ENCODE assay signal across 32 cellular contexts in the genomic region with DNA sequence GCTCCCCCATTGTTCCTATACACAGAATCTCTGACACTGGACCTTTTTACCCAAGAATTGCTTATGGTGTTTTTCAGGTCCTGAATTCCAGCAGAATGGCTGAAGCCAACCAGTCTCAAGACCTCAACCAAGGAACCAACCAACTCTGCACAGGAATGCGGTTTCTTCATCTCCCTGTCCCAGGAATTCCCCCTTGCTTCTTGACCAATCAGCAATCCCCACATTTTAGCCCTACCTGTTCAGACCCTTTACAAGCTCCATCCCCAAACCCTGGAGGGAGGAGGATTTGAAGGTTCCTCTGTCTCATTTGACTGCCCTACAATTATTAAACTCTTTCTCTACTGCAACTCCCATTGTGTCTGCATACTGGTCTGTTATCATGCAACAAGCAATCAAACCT.
"Had no signal": no experiment of that assay in that cellular context is flagged by ENCODE, and none has a peak within 500 bp of the region (broad histone marks: within the 10 kb centered on the region; RNA-seq: fewer than 3 reads in every experiment).

No MANE protein-coding gene starts in this region.

- H3K27me3 Mint-ChIP-seq: activated B cell treated with CpG ODN at 0.5 μM for 24 hours; activated CD8-positive, alpha-beta T cell treated with anti-CD3 and anti-CD28 coated beads for 36 hours; activated naive CD8-positive, alpha-beta T cell; activated T-helper 17 cell treated with anti-CD3 and anti-CD28 coated beads, Interleukin-2, amount 50 U/mL, for 72 hours; central memory CD8-positive, alpha-beta T cell; dendritic cell treated with granulocyte-macrophage colony-stimulating factor and Interleukin-4, amounts not matched to agents 40 ng/mL and 50 ng/mL, for 4 days; T-helper 17 cell had no signal

- H3K36me3 ChIP-seq: brain microvascular endothelial cell, WERI-Rb-1 had no signal

- H3K27ac ChIP-seq: brain microvascular endothelial cell, coronary artery, dorsolateral prefrontal cortex, WERI-Rb-1 had no signal

- H3K4me1 Mint-ChIP-seq: activated T-helper 17 cell treated with anti-CD3 and anti-CD28 coated beads, Interleukin-2, amount 50 U/mL, for 72 hours; central memory CD8-positive, alpha-beta T cell; endodermal cell; T-helper 17 cell had no signal

- H3K4me3 ChIP-seq: coronary artery, dorsolateral prefrontal cortex had no signal

- H3K4me3 Mint-ChIP-seq: activated B cell treated with CpG ODN at 0.5 μM for 24 hours; activated CD8-positive, alpha-beta T cell treated with anti-CD3 and anti-CD28 coated beads for 36 hours; activated naive CD8-positive, alpha-beta T cell; activated T-cell treated with anti-CD3 and anti-CD28 coated beads, Interleukin-2, amount 50 U/mL, for 4 hours; activated T-helper 17 cell treated with anti-CD3 and anti-CD28 coated beads, Interleukin-2, amount 50 U/mL, for 72 hours; central memory CD8-positive, alpha-beta T cell; dendritic cell treated with granulocyte-macrophage colony-stimulating factor and Interleukin-4, amounts not matched to agents 40 ng/mL and 50 ng/mL, for 4 days; endodermal cell; T-helper 17 cell; T-helper 2 cell treated with Interferon-gamma antibody and Interleukin-4, amounts not matched to agents 5 μg/mL and 100 μg/mL, for 36 hours had no signal

- DNase-seq: activated B cell treated with CpG ODN at 0.5 μM for 24 hours; activated CD4-positive, alpha-beta T cell treated with anti-CD3 and anti-CD28 coated beads for 48 hours; activated CD4-positive, alpha-beta T cell treated with anti-CD3 and anti-CD28 coated beads, Interleukin-2, amount 50 U/mL, for 1 hour; activated CD4-positive, alpha-beta T cell treated with anti-CD3 and anti-CD28 coated beads, Interleukin-2, amount 50 U/mL, for 48 hours; activated CD8-positive, alpha-beta memory T cell treated with anti-CD3 and anti-CD28 coated beads for 24 hours; activated CD8-positive, alpha-beta T cell treated with anti-CD3 and anti-CD28 coated beads for 36 hours; activated effector memory CD4-positive, alpha-beta T cell treated with Interleukin-2 at 50 U/mL for 16 hours; activated gamma-delta T cell treated with Interleukin-2 at 50 U/mL for 16 hours; activated naive CD4-positive, alpha-beta T cell treated with anti-CD3 and anti-CD28 coated beads, Interleukin-2, amount 50 U/mL, for 16 hours; activated naive CD4-positive, alpha-beta T cell treated with Interleukin-2 at 50 U/mL for 16 hours; activated T-cell treated with anti-CD3 and anti-CD28 coated beads, Interleukin-2, amount 50 U/mL, for 4 hours; amniotic stem cell; anterior cingulate cortex; brain microvascular endothelial cell; dorsolateral prefrontal cortex; effector memory CD4-positive, alpha-beta T cell; endodermal cell; foreskin fibroblast; T-helper 1 cell; T-helper 17 cell; T1000; WERI-Rb-1 had no signal

- ATAC-seq: activated CD4-positive, CD25-positive, alpha-beta regulatory T cell treated with anti-CD3 and anti-CD28 coated beads, Interleukin-2, amount 50 U/mL, for 24 hours; activated CD8-positive, alpha-beta T cell treated with anti-CD3 and anti-CD28 coated beads for 36 hours; activated T-cell treated with anti-CD3 and anti-CD28 coated beads, Interleukin-2, amount 50 U/mL, for 4 hours; activated T-helper 17 cell treated with anti-CD3 and anti-CD28 coated beads, Interleukin-2, amount 50 U/mL, for 72 hours; esophagus mucosa; T-helper 17 cell had no signal

- FAIRE-seq: astrocyte, bronchial epithelial cell had no signal

- H3K27me3 ChIP-seq: brain microvascular endothelial cell, dorsolateral prefrontal cortex had no signal

- H3K9me3 Mint-ChIP-seq: central memory CD8-positive, alpha-beta T cell; endodermal cell had no signal

- H3K27ac Mint-ChIP-seq: activated B cell treated with CpG ODN at 0.5 μM for 24 hours; activated CD8-positive, alpha-beta T cell treated with anti-CD3 and anti-CD28 coated beads for 36 hours; activated naive CD8-positive, alpha-beta T cell; activated T-helper 17 cell treated with anti-CD3 and anti-CD28 coated beads, Interleukin-2, amount 50 U/mL, for 72 hours; dendritic cell treated with granulocyte-macrophage colony-stimulating factor and Interleukin-4, amounts not matched to agents 40 ng/mL and 50 ng/mL, for 4 days; endodermal cell; T-helper 17 cell; T-helper 2 cell treated with Interferon-gamma antibody and Interleukin-4, amounts not matched to agents 5 μg/mL and 100 μg/mL, for 36 hours had no signal
